In genomic region chr7:27154901-27155815, GRCh38 we compare ENCODE assay signal across 10 cellular contexts. TPM values are rescaled to one million over a fixed set of nuclear protein-coding genes. Genes with fewer than 3 reads are reported as not detected.
DNase-seq lines count a peak whose midpoint lies in the region; ATAC-seq and TF ChIP-seq lines count a peak whose summit lies in the region.
"Had no signal": no experiment of that assay in that cellular context is flagged by ENCODE, and none has a peak within 500 bp of the region (broad histone marks: within the 10 kb centered on the region; RNA-seq: fewer than 3 reads in every experiment).

No MANE protein-coding gene starts in this region.

- peaks cover 65% of the 10 kb centered on the region for H3K4me1 Mint-ChIP-seq in activated naive CD4-positive, alpha-beta T cell treated with anti-CD3 and anti-CD28 coated beads, Interleukin-2, amount 50 U/mL, for 24 hours

- H3K27me3 Mint-ChIP-seq in activated naive CD4-positive, alpha-beta T cell treated with anti-CD3 and anti-CD28 coated beads, Interleukin-2, amount 50 U/mL, for 24 hours, result peaks cover 75% of the 10 kb centered on the region

- peaks cover 3% of the 10 kb centered on the region for H3K36me3 Mint-ChIP-seq in activated naive CD4-positive, alpha-beta T cell treated with anti-CD3 and anti-CD28 coated beads, Interleukin-2, amount 50 U/mL, for 24 hours

- peak overlapping the region; percentile 79 for H3K27ac Mint-ChIP-seq in activated naive CD4-positive, alpha-beta T cell treated with anti-CD3 and anti-CD28 coated beads, Interleukin-2, amount 50 U/mL, for 24 hours

- H3K27me3 ChIP-seq in upper lobe of right lung, result peaks cover 93% of the 10 kb centered on the region

- H3K4me3 ChIP-seq in mucosa of descending colon, result no peak overlapping the region
- peak overlapping the region; percentile 55 for H3K4me3 ChIP-seq in upper lobe of right lung

- H3K9me3 ChIP-seq in mucosa of descending colon, result no peaks in the 10 kb centered on the region
- H3K9me3 ChIP-seq in upper lobe of right lung, result no peaks in the 10 kb centered on the region

- no peak for ATAC-seq in mucosa of descending colon
- no peak for ATAC-seq in upper lobe of right lung
- no peak for ATAC-seq in HG02938 (IDR thresholded peaks at IDR 0.05; ENCODE audit: unreplicated experiment)
- ATAC-seq in HG03139 (IDR thresholded peaks at IDR 0.05; ENCODE audit: unreplicated experiment), result no peak

- no peaks in the 10 kb centered on the region for H3K9me3 Mint-ChIP-seq in activated naive CD4-positive, alpha-beta T cell treated with anti-CD3 and anti-CD28 coated beads, Interleukin-2, amount 50 U/mL, for 24 hours

- DNase-seq in activated effector memory CD4-positive, alpha-beta T cell treated with anti-CD3 and anti-CD28 coated beads, Interleukin-2, amount 50 U/mL, for 16 hours, result peak; percentile 77
- no peak for DNase-seq in activated effector memory CD4-positive, alpha-beta T cell treated with Interleukin-2 at 50 U/mL for 16 hours
- DNase-seq in mucosa of descending colon, result peak in 2 of 3 donors; percentile 66 to 71
- peak; percentile 63 for DNase-seq in upper lobe of right lung
- DNase-seq in OCI-M1 (lab: John Stamatoyannopoulos, UW), result no peak
- DNase-seq: DMS79 treated with DMSO at 0.1 percent for 48 hours had no signal

- H3K36me3 ChIP-seq in mucosa of descending colon (ENCODE audit: low read depth), result no peaks in the 10 kb centered on the region
- no peaks in the 10 kb centered on the region for H3K36me3 ChIP-seq in upper lobe of right lung

- peak overlapping the region; percentile 80 for H3K4me3 Mint-ChIP-seq in activated naive CD4-positive, alpha-beta T cell treated with anti-CD3 and anti-CD28 coated beads, Interleukin-2, amount 50 U/mL, for 24 hours

- H3K4me1 ChIP-seq in mucosa of descending colon (ENCODE audit: low read depth) (peaks cover 35% of the 10 kb centered on the region), upper lobe of right lung (peaks cover 30% of the 10 kb centered on the region)

- peak overlapping the region; percentile 79 for H3K27ac ChIP-seq in upper lobe of right lung

- intact Hi-C loops in mucosa of descending colon (cut with DNase I, micrococcal nuclease) (loop anchor here in 1 of 2 donors (10.0 kb wide), 1 partner anchor 780 kb away; no protein-coding TSS in a partner anchor), upper lobe of right lung (cut with DNase I) (loop anchor here (5.0 kb wide), 1 partner anchor 783 kb away; no protein-coding TSS in a partner anchor)

- no peak for TF ChIP-seq CTCF in mucosa of descending colon (IDR thresholded peaks at IDR 0.05)
- no peak for TF ChIP-seq CTCF in upper lobe of right lung (IDR thresholded peaks at IDR 0.05)

RNA-seq across cellular contexts. Expression of gene HOXA7, which starts 1.3 kb away (rescaled TPM):
- total RNA-seq in mucosa of descending colon, result 10 to 100 TPM; 17.1 to 29.8 (median 27.9) TPM
- total RNA-seq in upper lobe of right lung, result 2.9 TPM
- total RNA-seq: cerebellum had no signal

RNA-seq across cellular contexts. Expression of gene HOXA3, which starts 2.8 kb away (rescaled TPM):
- total RNA-seq in mucosa of descending colon, result 10 to 100 TPM; 19.9 to 38.1 (median 20.5) TPM
- total RNA-seq in upper lobe of right lung, result 8.7 TPM
- total RNA-seq: cerebellum had no signal

RNA-seq across cellular contexts. Expression of gene HOXA6, which starts 7.6 kb away (rescaled TPM):
- 10 to 100 TPM; 20.2 to 39.5 (median 20.5) TPM for total RNA-seq in mucosa of descending colon
- total RNA-seq in upper lobe of right lung, result 6.5 TPM
- total RNA-seq: cerebellum had no signal

RNA-seq across cellular contexts. Expression of gene HOXA9, which starts 10.2 kb away (rescaled TPM):
- total RNA-seq in mucosa of descending colon (10 to 100 TPM; 22.0 to 27.9 (median 25.0) TPM), upper lobe of right lung (1.2 TPM)
- total RNA-seq: cerebellum had no signal

RNA-seq across cellular contexts. Expression of gene HOXA5, which starts 11.7 kb away (rescaled TPM):
- total RNA-seq in mucosa of descending colon (10 to 100 TPM; 16.1 to 26.6 (median 23.8) TPM), upper lobe of right lung (16.0 TPM)
- total RNA-seq: cerebellum had no signal

Comparison
In these comparisons a context has a peak if more than half of its experiments do, and no peak if none do; other contexts are left out.
1. DNase-seq: peak in activated effector memory CD4-positive, alpha-beta T cell treated with anti-CD3 and anti-CD28 coated beads, Interleukin-2, amount 50 U/mL, for 16 hours (single experiment), mucosa of descending colon (2 of 3) and upper lobe of right lung (single experiment); none in activated effector memory CD4-positive, alpha-beta T cell treated with Interleukin-2 at 50 U/mL for 16 hours (single experiment) and OCI-M1 (single experiment).